ENCODE assay signal across 7 cellular contexts in the genomic region with DNA sequence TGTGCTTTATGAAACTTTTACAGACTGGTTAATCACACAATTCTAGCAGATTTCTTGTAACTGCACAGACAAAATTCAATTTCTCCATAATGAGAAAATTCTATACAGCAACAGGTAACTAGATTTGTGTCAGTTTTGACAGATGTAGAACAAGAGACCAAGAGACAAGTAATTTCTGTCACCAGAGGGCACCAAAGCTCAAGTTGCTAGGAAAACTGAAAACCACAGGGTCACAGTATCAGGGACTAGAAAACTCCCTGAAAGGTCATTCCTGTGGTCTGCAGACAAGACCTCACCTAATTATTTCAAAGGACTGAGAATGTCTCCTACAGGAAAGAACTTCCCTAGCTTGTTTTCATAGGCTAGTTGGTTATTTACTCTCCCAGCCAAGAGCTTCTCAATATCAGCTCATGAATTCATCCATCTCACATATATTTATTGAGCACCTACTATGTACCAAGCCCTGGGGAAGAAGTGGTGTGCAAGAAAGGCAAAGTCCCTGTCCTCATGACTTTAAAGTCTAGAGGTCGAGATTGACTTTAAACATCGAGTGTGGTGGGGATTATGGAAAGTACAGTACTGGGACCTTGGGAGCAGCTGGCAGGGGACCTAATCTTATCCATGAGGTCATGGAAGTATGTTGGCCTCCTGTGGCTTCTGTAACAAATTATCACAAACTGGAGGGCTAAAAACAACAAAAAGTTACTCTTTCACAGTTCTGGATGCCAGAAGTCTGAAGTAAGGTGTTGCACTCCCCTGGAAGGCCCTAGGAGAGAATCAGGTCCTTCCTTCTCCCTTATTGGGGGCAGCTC. TPM values are rescaled to one million over a fixed set of nuclear protein-coding genes. Genes with fewer than 3 reads are reported as not detected.
DNase-seq lines count a peak whose midpoint lies in the region; FAIRE-seq and TF ChIP-seq lines count a peak whose summit lies in the region.

No MANE protein-coding gene starts in this region.

- peaks cover 6% of the 10 kb centered on the region for H3K27me3 Mint-ChIP-seq in astrocyte (ENCODE audit: low read depth, unreplicated experiment)

- POLR2A ChIA-PET in HEK293 (lab: Yijun Ruan, JAX) = no interaction called here

- no peak overlapping the region for H3K4me3 ChIP-seq in HEK293 (ENCODE audit: low read depth, low read length)
- H3K4me3 ChIP-seq in astrocyte (ENCODE audit: insufficient read depth, low read depth, low read length) = no peak overlapping the region

- no peak overlapping the region for H3K9ac ChIP-seq in astrocyte (ENCODE audit: low read length)

- peaks cover 8% of the 10 kb centered on the region for H3K9me3 Mint-ChIP-seq in astrocyte (ENCODE audit: unreplicated experiment)

- peaks cover 23% of the 10 kb centered on the region for H3K4me1 Mint-ChIP-seq in astrocyte (ENCODE audit: low read depth, unreplicated experiment)

- H3K9me3 ChIP-seq in HEK293 (ENCODE audit: control insufficient read depth, insufficient read depth, low read depth, low read length) (no peaks in the 10 kb centered on the region), astrocyte (ENCODE audit: insufficient read depth, low read depth, low read length) (peaks cover 4% of the 10 kb centered on the region)

- H3K36me3 ChIP-seq in HEK293 (ENCODE audit: control insufficient read depth in 2 of 2, insufficient read depth in 1 of 2, low read length in 2 of 2) = no peaks in the 10 kb centered on the region
- no peaks in the 10 kb centered on the region for H3K36me3 ChIP-seq in astrocyte (ENCODE audit: insufficient read depth, low read length)

- peak overlapping the region; percentile 83 for H3K27ac Mint-ChIP-seq in astrocyte (ENCODE audit: unreplicated experiment)

- TF ChIP-seq CTCF in HEK293 (tag by site-specific recombination; IDR thresholded peaks at IDR 0.05) = no peak
- peak; percentile 55 for TF ChIP-seq CTCF in astrocyte (IDR thresholded peaks at IDR 0.05; ENCODE audit: insufficient read depth, low read depth, low read length)

- DNase-seq in DMS53 treated with DMSO at 0.1 percent for 48 hours (lab: John Stamatoyannopoulos, UW; ENCODE audit: unreplicated experiment) (peak; percentile 60), NCI-H510A (lab: John Stamatoyannopoulos, UW) (peak; percentile 1), astrocyte (ENCODE audit: low read depth) (peak; percentile 45), hippocampal formation (lab: John Stamatoyannopoulos, UW) (peak; percentile 36 to 57), 8988T (no peak)
- peak; percentile 30 for DNase-seq in stimulated activated CD8-positive, alpha-beta memory T cell treated with anti-CD3 and anti-CD28 coated beads, Interleukin-4, amount 100 ng/mL, for 48 hours

- H3K4me1 ChIP-seq in HEK293 (ENCODE audit: control insufficient read depth, insufficient read depth, low read length) (no peaks in the 10 kb centered on the region), astrocyte (ENCODE audit: insufficient read depth, low read length) (peaks cover 7% of the 10 kb centered on the region)

- CTCF ChIA-PET in HEK293 (lab: Yijun Ruan, JAX) = interaction anchor here (0.5 to 3.2 kb wide), 25 partner anchors 9 to 771 kb away, joined by 3 to 29 read pairs (median 5); no protein-coding TSS in a partner anchor

- peaks cover 5% of the 10 kb centered on the region for H3K27me3 ChIP-seq in astrocyte (ENCODE audit: insufficient read depth, low read length)

- no peaks in the 10 kb centered on the region for H3K36me3 Mint-ChIP-seq in astrocyte (ENCODE audit: low read depth, unreplicated experiment)

- no peak overlapping the region for H3K4me3 Mint-ChIP-seq in astrocyte (ENCODE audit: unreplicated experiment)

- H3K4me2 ChIP-seq in astrocyte (ENCODE audit: low read length) = no peak overlapping the region

- no peaks in the 10 kb centered on the region for H3K79me2 ChIP-seq in astrocyte (ENCODE audit: insufficient read depth, low read length)

- FAIRE-seq in astrocyte (lab: Jason Lieb, UNC) = peak; percentile 71

- no peak overlapping the region for H2AFZ ChIP-seq in astrocyte (ENCODE audit: low read depth, low read length)

- no peak overlapping the region for H3K27ac ChIP-seq in HEK293 (ENCODE audit: extremely low read depth, low read depth, low read length)
- no peak overlapping the region for H3K27ac ChIP-seq in astrocyte (ENCODE audit: low read depth, low read length)

- H4K20me1 ChIP-seq in astrocyte (ENCODE audit: insufficient read depth, low read length) = no peaks in the 10 kb centered on the region

TF ChIP-seq in HEK293, 187 proteins besides CTCF, POLR2A, EP300 and RAD21:
- TF ChIP-seq, protein P1, sequence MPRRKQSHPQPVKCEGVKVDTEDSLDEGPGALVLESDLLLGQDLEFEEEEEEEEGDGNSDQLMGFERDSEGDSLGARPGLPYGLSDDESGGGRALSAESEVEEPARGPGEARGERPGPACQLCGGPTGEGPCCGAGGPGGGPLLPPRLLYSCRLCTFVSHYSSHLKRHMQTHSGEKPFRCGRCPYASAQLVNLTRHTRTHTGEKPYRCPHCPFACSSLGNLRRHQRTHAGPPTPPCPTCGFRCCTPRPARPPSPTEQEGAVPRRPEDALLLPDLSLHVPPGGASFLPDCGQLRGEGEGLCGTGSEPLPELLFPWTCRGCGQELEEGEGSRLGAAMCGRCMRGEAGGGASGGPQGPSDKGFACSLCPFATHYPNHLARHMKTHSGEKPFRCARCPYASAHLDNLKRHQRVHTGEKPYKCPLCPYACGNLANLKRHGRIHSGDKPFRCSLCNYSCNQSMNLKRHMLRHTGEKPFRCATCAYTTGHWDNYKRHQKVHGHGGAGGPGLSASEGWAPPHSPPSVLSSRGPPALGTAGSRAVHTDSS (tag by site-specific recombination; IDR thresholded peaks at IDR 0.05) = no peak
- TF ChIP-seq ZNF776 (tag by site-specific recombination; IDR thresholded peaks at IDR 0.05; ENCODE audit: borderline replicate concordance) (no peak), ZNF10 (tag by site-specific recombination; IDR thresholded peaks at IDR 0.05) (0 out of 2 replicates have a peak, but pooled peaks have one; percentile 19), GLIS1 (tag by site-specific recombination; IDR thresholded peaks at IDR 0.05) (peak; percentile 78), PRDM6 (tag by site-specific recombination; IDR thresholded peaks at IDR 0.05) (peak; percentile 12; the same call in 1 of the 2 replicates), ZNF654 (tag by site-specific recombination; IDR thresholded peaks at IDR 0.05; ENCODE audit: low read depth) (peak; percentile 68), ZNF621 (tag by site-specific recombination; IDR thresholded peaks at IDR 0.05) (no peak), SETDB1 (IDR thresholded peaks at IDR 0.05; ENCODE audit: insufficient read length, low read length) (no peak), SCRT2 (tag by site-specific recombination; IDR thresholded peaks at IDR 0.05) (peak; percentile 94), MEIS1 (CRISPR knock-in tag; IDR thresholded peaks at IDR 0.05; ENCODE audit: borderline replicate concordance) (no peak), ZNF664 (tag by site-specific recombination; IDR thresholded peaks at IDR 0.05) (peak; percentile 91), RBAK (tag by site-specific recombination; IDR thresholded peaks at IDR 0.05) (no peak), ZNF660 (tag by site-specific recombination; IDR thresholded peaks at IDR 0.05) (0 out of 2 replicates have a peak, but pooled peaks have one; percentile 23), HOXC10 (CRISPR knock-in tag; IDR thresholded peaks at IDR 0.05) (no peak), ZIC2 (tag by site-specific recombination; IDR thresholded peaks at IDR 0.05) (peak; percentile 57), ZFP3 (tag by site-specific recombination; IDR thresholded peaks at IDR 0.05; ENCODE audit: low read depth) (no peak)

RNA-seq across cellular contexts. Expression of gene SETD7, which starts 47.8 kb away (rescaled TPM):
- total RNA-seq in astrocyte = 51.4 and 55.0 TPM in 2 replicates
